In genomic region chr9:1708215-1708614, GRCh38 we compare ENCODE assay signal across 16 cellular contexts.
DNase-seq lines count a peak whose midpoint lies in the region; ATAC-seq and TF ChIP-seq lines count a peak whose summit lies in the region.
"Had no signal": no experiment of that assay in that cellular context is flagged by ENCODE, and none has a peak within 500 bp of the region (broad histone marks: within the 10 kb centered on the region; RNA-seq: fewer than 3 reads in every experiment).

No MANE protein-coding gene starts in this region.

- H3K36me3 Mint-ChIP-seq in Calu3 (ENCODE audit: insufficient read depth, unreplicated experiment): no peaks in the 10 kb centered on the region

- H3K27ac Mint-ChIP-seq in Calu3 (ENCODE audit: unreplicated experiment): no peak overlapping the region
- H3K27ac Mint-ChIP-seq: B cell had no signal

- no peaks in the 10 kb centered on the region for H3K27me3 Mint-ChIP-seq in Calu3 (ENCODE audit: unreplicated experiment)

- no TSS peak for BruUV-seq in Calu3 (replicated peaks; lab: Mats Ljungman, UMichigan)

- peaks cover 9% of the 10 kb centered on the region for H3K9me3 Mint-ChIP-seq in Calu3 (ENCODE audit: low read depth, unreplicated experiment)

- H3K4me3 Mint-ChIP-seq in Calu3 (ENCODE audit: low read depth, unreplicated experiment): no peak overlapping the region
- H3K4me3 Mint-ChIP-seq: B cell had no signal

- intact Hi-C loops in Calu3 (cut with micrococcal nuclease; ENCODE audit: unreplicated experiment): no loop called here

- DNase-seq in NCI-H2171 treated with DMSO at 0.1 percent for 48 hours (lab: John Stamatoyannopoulos, UW) (peak; percentile 42), NCI-H2171 (lab: John Stamatoyannopoulos, UW) (no peak), NCI-H524 treated with DMSO at 0.1 percent for 48 hours (lab: John Stamatoyannopoulos, UW) (peak; percentile 64), epithelial cell of proximal tubule (ENCODE audit: low read depth) (peak; percentile 20), renal cortical epithelial cell (ENCODE audit: low read depth) (peak; percentile 56), Calu3 (no peak)
- no peak for DNase-seq in activated effector memory CD4-positive, alpha-beta T cell treated with anti-CD3 and anti-CD28 coated beads, Interleukin-2, amount 50 U/mL, for 16 hours
- DNase-seq: GF-D8, NCI-H1092 treated with DMSO at 0.1 percent for 48 hours, NCI-H1694, NCI-H446 treated with DMSO at 0.1 percent for 48 hours had no signal

- CTCF ChIA-PET in Calu3 (lab: Charles Lee): no interaction called here

- H3K4me1 Mint-ChIP-seq in Calu3 (ENCODE audit: low read depth, unreplicated experiment): no peaks in the 10 kb centered on the region
- H3K4me1 Mint-ChIP-seq: B cell had no signal

- ATAC-seq in GM18870 (IDR thresholded peaks at IDR 0.05; ENCODE audit: unreplicated experiment): no peak
- ATAC-seq: GM12878, K562, Panc1 had no signal

- no peak overlapping the region for H3K4me3 ChIP-seq in epithelial cell of proximal tubule (ENCODE audit: low read depth, low read length)
- H3K4me3 ChIP-seq: GM12878, K562 had no signal

- no peak for TF ChIP-seq CTCF in epithelial cell of proximal tubule (conservative IDR thresholded peaks at IDR 0.05; ENCODE audit: low read depth, low read length)
- TF ChIP-seq CTCF in Calu3 (IDR thresholded peaks at IDR 0.05; ENCODE audit: unreplicated experiment): no peak

Comparison
In these comparisons a context has a peak if more than half of its experiments do, and no peak if none do; other contexts are left out.
1. DNase-seq: peak in NCI-H2171 treated with DMSO at 0.1 percent for 48 hours (single experiment), NCI-H524 treated with DMSO at 0.1 percent for 48 hours (single experiment), epithelial cell of proximal tubule (single experiment) and renal cortical epithelial cell (single experiment); none in NCI-H2171 (single experiment), activated effector memory CD4-positive, alpha-beta T cell treated with anti-CD3 and anti-CD28 coated beads, Interleukin-2, amount 50 U/mL, for 16 hours (single experiment) and Calu3 (single experiment).